Comparison of ENCODE assay signal across 8 cellular contexts in the genomic region with DNA sequence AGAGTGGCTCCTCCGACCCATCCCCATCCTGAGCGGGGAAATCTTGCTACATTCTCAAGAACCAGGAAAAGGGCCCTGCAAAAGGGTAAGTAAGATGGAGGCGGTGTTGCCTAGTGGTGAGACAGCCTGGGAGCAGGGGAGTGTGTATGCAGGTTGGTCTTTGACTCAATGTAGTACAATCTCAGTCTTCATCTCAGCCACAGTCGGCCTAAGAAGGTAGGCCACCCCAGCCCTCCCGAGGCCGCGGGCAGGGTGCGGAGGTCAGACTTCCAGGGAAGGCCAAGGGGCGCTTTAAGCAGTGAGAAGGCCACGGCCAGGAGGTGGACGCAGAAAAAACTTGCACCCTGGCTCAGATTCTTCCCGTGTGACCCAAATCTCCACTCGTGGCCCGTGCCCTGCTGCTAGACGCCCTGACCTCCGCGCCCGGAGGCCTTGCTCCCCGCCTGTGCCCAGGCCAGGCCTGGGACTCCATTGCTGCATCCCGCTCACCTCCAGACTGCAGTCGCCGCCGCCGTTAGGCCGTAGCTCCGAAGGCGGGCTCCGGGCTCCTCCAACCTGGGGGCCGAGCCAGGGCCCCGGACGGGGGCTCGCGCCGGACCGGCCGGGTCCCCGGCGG. TPM values are rescaled to one million over a fixed set of nuclear protein-coding genes. Genes with fewer than 3 reads are reported as not detected.
DNase-seq lines count a peak whose midpoint lies in the region; ATAC-seq and TF ChIP-seq lines count a peak whose summit lies in the region.

No MANE protein-coding gene starts in this region.

- peak overlapping the region; percentile 87 for H3K27ac Mint-ChIP-seq in activated naive CD4-positive, alpha-beta T cell treated with anti-CD3 and anti-CD28 coated beads for 36 hours
- H3K27ac Mint-ChIP-seq in activated naive CD8-positive, alpha-beta T cell treated with anti-CD3 and anti-CD28 coated beads, Interleukin-2, amount 10 ng/mL, durations not matched to agents 7 days and 5 days: peak overlapping the region; percentile 90

- H3K9me2 ChIP-seq in MM.1S (replicated peaks; ENCODE audit: insufficient read depth, low read length): no peaks in the 10 kb centered on the region

- ATAC-seq in activated naive CD8-positive, alpha-beta T cell treated with anti-CD3 and anti-CD28 coated beads, Interleukin-2, amount 10 ng/mL, durations not matched to agents 7 days and 5 days (ENCODE audit: low read depth): peak; percentile 64

- H2AFZ ChIP-seq in MM.1S (ENCODE audit: low read length): peak overlapping the region; percentile 82

- H3K9me3 Mint-ChIP-seq in activated naive CD4-positive, alpha-beta T cell treated with anti-CD3 and anti-CD28 coated beads for 36 hours: no peaks in the 10 kb centered on the region
- H3K9me3 Mint-ChIP-seq in activated naive CD8-positive, alpha-beta T cell treated with anti-CD3 and anti-CD28 coated beads, Interleukin-2, amount 10 ng/mL, durations not matched to agents 7 days and 5 days: no peaks in the 10 kb centered on the region

- POLR2A ChIA-PET in activated naive CD8-positive, alpha-beta T cell treated with anti-CD3 and anti-CD28 coated beads, Interleukin-2, amount 10 ng/mL, durations not matched to agents 7 days and 5 days (lab: Charles Lee): interaction anchor here (0.8 to 2.3 kb wide), 13 partner anchors 9 to 185 kb away, joined by 3 to 12 read pairs (median 5); partner anchors contain the start of genes FKBP4 and TULP3

- H3K9ac ChIP-seq in MM.1S (ENCODE audit: low read length) (peak overlapping the region; percentile 86), iPS-15b (ENCODE audit: low read depth, low read length) (peak overlapping the region; percentile 91)

- H3K27me3 ChIP-seq in HAP-1 (ENCODE audit: low read depth) (no peaks in the 10 kb centered on the region), MM.1S (replicated peaks; ENCODE audit: insufficient read depth, low read length) (no peaks in the 10 kb centered on the region), iPS-15b (ENCODE audit: control insufficient read depth, insufficient read depth, low read length) (no peaks in the 10 kb centered on the region)

- H3K4me2 ChIP-seq in MM.1S (ENCODE audit: low read depth, low read length): peak overlapping the region; percentile 99

- H3K79me2 ChIP-seq in MM.1S (ENCODE audit: low read length): peaks cover 93% of the 10 kb centered on the region

- TF ChIP-seq CTCF in MM.1S (IDR thresholded peaks at IDR 0.05; ENCODE audit: low read length): no peak

- peaks cover 6% of the 10 kb centered on the region for H3F3A ChIP-seq in MM.1S (ENCODE audit: insufficient read depth, low read length)

- intact Hi-C loops in activated naive CD4-positive, alpha-beta T cell treated with anti-CD3 and anti-CD28 coated beads for 36 hours (cut with micrococcal nuclease): loop anchor here (1.0 to 5.0 kb wide), 4 partner anchors 14 to 184 kb away; partner anchors contain the start of genes ITFG2 and TULP3

- H3K4me3 ChIP-seq in HAP-1 (peak overlapping the region; percentile 73), MM.1S (ENCODE audit: low read length) (peak overlapping the region; percentile 91), iPS-15b (ENCODE audit: low read depth, low read length) (peak overlapping the region; percentile 93)

- H3K9me3 ChIP-seq in HAP-1 (no peaks in the 10 kb centered on the region), MM.1S (replicated peaks; ENCODE audit: insufficient read depth, low read length) (no peaks in the 10 kb centered on the region), iPS-15b (ENCODE audit: control insufficient read depth, insufficient read depth, low read length) (no peaks in the 10 kb centered on the region)

- H3K27ac ChIP-seq in MM.1S (ENCODE audit: low read length): peak overlapping the region; percentile 69

- peaks cover 16% of the 10 kb centered on the region for H3K4me1 ChIP-seq in HAP-1
- H3K4me1 ChIP-seq in MM.1S (ENCODE audit: low read length): peaks cover 9% of the 10 kb centered on the region; the same call in 1 of the 2 replicates
- H3K4me1 ChIP-seq in iPS-15b (ENCODE audit: control insufficient read depth, insufficient read depth, low read length): peaks cover 8% of the 10 kb centered on the region

- CTCF ChIA-PET in activated naive CD4-positive, alpha-beta T cell treated with anti-CD3 and anti-CD28 coated beads for 36 hours (lab: Charles Lee): no interaction called here

- H3K4me1 Mint-ChIP-seq in activated naive CD4-positive, alpha-beta T cell treated with anti-CD3 and anti-CD28 coated beads for 36 hours (ENCODE audit: low read depth): peaks cover 27% of the 10 kb centered on the region
- peaks cover 28% of the 10 kb centered on the region for H3K4me1 Mint-ChIP-seq in activated naive CD8-positive, alpha-beta T cell treated with anti-CD3 and anti-CD28 coated beads, Interleukin-2, amount 10 ng/mL, durations not matched to agents 7 days and 5 days

- DNase-seq in activated naive CD4-positive, alpha-beta T cell treated with anti-CD3 and anti-CD28 coated beads for 36 hours: peak; percentile 53
- DNase-seq in activated naive CD4-positive, alpha-beta T cell (lab: John Stamatoyannopoulos, UW): no peak
- DNase-seq in HAP-1 (ENCODE audit: low spot score in 2 of 2) (peak in 1 of 2 experiments; percentile 36), MM.1S (peak; percentile 14)
- DNase-seq in activated naive CD8-positive, alpha-beta T cell treated with anti-CD3 and anti-CD28 coated beads, Interleukin-2, amount 10 ng/mL, durations not matched to agents 7 days and 5 days: no peak
- peak; percentile 16 for DNase-seq in stimulated activated CD4-positive, alpha-beta T cell treated with anti-CD3 and anti-CD28 coated beads, Interleukin-4, amount 100 ng/mL, for 24 hours
- no peak for DNase-seq in activated CD8-positive, alpha-beta memory T cell treated with anti-CD3 and anti-CD28 coated beads, Interleukin-2, amount 50 U/mL, for 48 hours

- peak overlapping the region; percentile 89 for H3K4me3 Mint-ChIP-seq in activated naive CD4-positive, alpha-beta T cell treated with anti-CD3 and anti-CD28 coated beads for 36 hours
- H3K4me3 Mint-ChIP-seq in activated naive CD8-positive, alpha-beta T cell treated with anti-CD3 and anti-CD28 coated beads, Interleukin-2, amount 10 ng/mL, durations not matched to agents 7 days and 5 days: peak overlapping the region; percentile 97

- H3K36me3 Mint-ChIP-seq in activated naive CD4-positive, alpha-beta T cell treated with anti-CD3 and anti-CD28 coated beads for 36 hours (ENCODE audit: low read depth): peaks cover 36% of the 10 kb centered on the region
- peaks cover 37% of the 10 kb centered on the region for H3K36me3 Mint-ChIP-seq in activated naive CD8-positive, alpha-beta T cell treated with anti-CD3 and anti-CD28 coated beads, Interleukin-2, amount 10 ng/mL, durations not matched to agents 7 days and 5 days

- H3K27me3 Mint-ChIP-seq in activated naive CD4-positive, alpha-beta T cell treated with anti-CD3 and anti-CD28 coated beads for 36 hours (ENCODE audit: low read depth): no peaks in the 10 kb centered on the region
- no peaks in the 10 kb centered on the region for H3K27me3 Mint-ChIP-seq in activated naive CD8-positive, alpha-beta T cell treated with anti-CD3 and anti-CD28 coated beads, Interleukin-2, amount 10 ng/mL, durations not matched to agents 7 days and 5 days

- H4K20me1 ChIP-seq in MM.1S (ENCODE audit: insufficient read depth, low read length): no peaks in the 10 kb centered on the region

- in situ Hi-C loops in HAP-1 (cut with MboI; ENCODE audit: low sequenced_read_pairs): no loop called here

- H3K36me3 ChIP-seq in HAP-1 (replicated peaks) (peaks cover 57% of the 10 kb centered on the region), MM.1S (replicated peaks; ENCODE audit: insufficient read depth, low read length) (peaks cover 3% of the 10 kb centered on the region; the same call in 1 of the 2 replicates), iPS-15b (ENCODE audit: control insufficient read depth, insufficient read depth, low read length) (peaks cover 16% of the 10 kb centered on the region)

RNA-seq across cellular contexts. Expression of gene FOXM1, which starts 0.4 kb away (rescaled TPM):
- total RNA-seq in activated naive CD4-positive, alpha-beta T cell treated with anti-CD3 and anti-CD28 coated beads for 36 hours: 10 to 100 TPM; 74.6 to 80.5 TPM
- 10 to 100 TPM; 73.9 to 86.9 TPM for total RNA-seq in activated naive CD8-positive, alpha-beta T cell treated with anti-CD3 and anti-CD28 coated beads, Interleukin-2, amount 10 ng/mL, durations not matched to agents 7 days and 5 days

RNA-seq across cellular contexts. Expression of gene RHNO1, which starts 0.5 kb away (rescaled TPM):
- 10 to 100 TPM; 64.6 to 68.1 TPM for total RNA-seq in activated naive CD4-positive, alpha-beta T cell treated with anti-CD3 and anti-CD28 coated beads for 36 hours
- total RNA-seq in activated naive CD8-positive, alpha-beta T cell treated with anti-CD3 and anti-CD28 coated beads, Interleukin-2, amount 10 ng/mL, durations not matched to agents 7 days and 5 days: 10 to 100 TPM; 50.3 to 53.8 TPM

RNA-seq across cellular contexts. Expression of gene TULP3, which starts 14.2 kb away (rescaled TPM):
- 1 to 10 TPM; 4.1 to 4.4 TPM for total RNA-seq in activated naive CD4-positive, alpha-beta T cell treated with anti-CD3 and anti-CD28 coated beads for 36 hours
- 1 to 10 TPM; 8.1 TPM for total RNA-seq in activated naive CD8-positive, alpha-beta T cell treated with anti-CD3 and anti-CD28 coated beads, Interleukin-2, amount 10 ng/mL, durations not matched to agents 7 days and 5 days

RNA-seq across cellular contexts. Expression of gene TEX52, which starts 19.7 kb away (rescaled TPM):
- total RNA-seq in activated naive CD4-positive, alpha-beta T cell treated with anti-CD3 and anti-CD28 coated beads for 36 hours: not detected
- under 1 TPM in 1 of 2 experiments, not detected in 1; 0.34 TPM for total RNA-seq in activated naive CD8-positive, alpha-beta T cell treated with anti-CD3 and anti-CD28 coated beads, Interleukin-2, amount 10 ng/mL, durations not matched to agents 7 days and 5 days

RNA-seq across cellular contexts. Expression of gene NRIP2, which starts 41.7 kb away (rescaled TPM):
- not detected for total RNA-seq in activated naive CD4-positive, alpha-beta T cell treated with anti-CD3 and anti-CD28 coated beads for 36 hours
- total RNA-seq in activated naive CD8-positive, alpha-beta T cell treated with anti-CD3 and anti-CD28 coated beads, Interleukin-2, amount 10 ng/mL, durations not matched to agents 7 days and 5 days: not detected

Comparison
In these comparisons a context has a peak if more than half of its experiments do, and no peak if none do; other contexts are left out.
1. DNase-seq: peak in activated naive CD4-positive, alpha-beta T cell treated with anti-CD3 and anti-CD28 coated beads for 36 hours (single experiment), MM.1S (single experiment) and stimulated activated CD4-positive, alpha-beta T cell treated with anti-CD3 and anti-CD28 coated beads, Interleukin-4, amount 100 ng/mL, for 24 hours (single experiment); none in activated naive CD4-positive, alpha-beta T cell (0 of 4), activated naive CD8-positive, alpha-beta T cell treated with anti-CD3 and anti-CD28 coated beads, Interleukin-2, amount 10 ng/mL, durations not matched to agents 7 days and 5 days (single experiment) and activated CD8-positive, alpha-beta memory T cell treated with anti-CD3 and anti-CD28 coated beads, Interleukin-2, amount 50 U/mL, for 48 hours (single experiment).
2. Peak in every context shown above with its lines, with median percentiles within 50 percentile points of each other: H3K4me3 ChIP-seq.